In the genomic region with DNA sequence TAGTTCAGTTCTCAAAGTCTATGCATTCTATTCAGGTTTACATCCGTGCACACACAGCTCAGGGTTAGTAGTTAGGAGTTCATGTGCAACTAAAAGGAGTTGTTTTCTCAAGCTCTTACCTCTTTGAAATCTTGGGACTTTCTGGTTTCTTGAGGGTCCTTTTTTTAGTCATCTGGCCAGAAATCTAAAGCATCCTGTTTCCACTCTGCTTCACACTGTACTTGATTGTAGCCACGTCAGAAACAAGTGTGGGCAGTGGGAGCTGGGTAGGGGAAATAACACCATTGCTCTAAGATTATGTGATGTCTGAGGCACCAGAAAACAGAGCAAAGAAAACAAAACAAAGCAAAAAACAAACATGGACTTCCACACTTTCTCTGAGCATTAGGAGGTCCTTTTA, we compare ENCODE assay signal across 8 cellular contexts. TPM values are rescaled to one million over a fixed set of nuclear protein-coding genes. Genes with fewer than 3 reads are reported as not detected.
"Had no signal": no experiment of that assay in that cellular context is flagged by ENCODE, and none has a peak within 500 bp of the region (broad histone marks: within the 10 kb centered on the region; RNA-seq: fewer than 3 reads in every experiment).

No MANE protein-coding gene starts in this region.

- FAIRE-seq: G401.6, GM12891, GM12892, GM18507, GM19239 had no signal

- DNase-seq: GDM1, GF-D8 had no signal

RNA-seq across cellular contexts. Expression of gene HDGFL1, which starts 58.3 kb away (rescaled TPM):
- total RNA-seq: G401 had no signal
